Comparison of ENCODE assay signal across 19 cellular contexts in genomic region chr1:109787845-109788605, GRCh38. TPM values are rescaled to one million over a fixed set of nuclear protein-coding genes. Genes with fewer than 3 reads are reported as not detected.
DNase-seq lines count a peak whose midpoint lies in the region; ATAC-seq, FAIRE-seq and TF ChIP-seq lines count a peak whose summit lies in the region.
"Had no signal": no experiment of that assay in that cellular context is flagged by ENCODE, and none has a peak within 500 bp of the region (broad histone marks: within the 10 kb centered on the region; RNA-seq: fewer than 3 reads in every experiment).

No MANE protein-coding gene starts in this region.

- POLR2A ChIA-PET in HepG2 (lab: Yijun Ruan, JAX): no interaction called here

- H4K20me1 ChIP-seq in HepG2 (ENCODE audit: insufficient read depth, low read length): no peaks in the 10 kb centered on the region

- CTCF ChIA-PET in HepG2 (lab: Yijun Ruan, JAX; ENCODE audit: low intra/inter-chr PET ratio, low total read pairs): no interaction called here

- DNase-seq in right lobe of liver: peak in 2 of 3 donors; percentile 46 to 56
- no peak for DNase-seq in HepG2 (ENCODE audit: low spot score)
- DNase-seq in activated naive CD8-positive, alpha-beta T cell treated with anti-CD3 and anti-CD28 coated beads, Interleukin-2, amount 50 U/mL, for 24 hours: no peak
- DNase-seq in mucosa of descending colon: peak; percentile 21 to 53 (median 49)
- DNase-seq in NCI-H748 (lab: John Stamatoyannopoulos, UW; ENCODE audit: unreplicated experiment): no peak
- DNase-seq in superior temporal gyrus (ENCODE audit: extremely low spot score): no peak
- DNase-seq in stimulated activated CD4-positive, alpha-beta T cell treated with anti-CD3 and anti-CD28 coated beads, Interleukin-2, amount 100 ng/mL, for 48 hours: no peak
- DNase-seq: activated CD4-positive, alpha-beta T cell treated with anti-CD3 and anti-CD28 coated beads for 48 hours; esophagus squamous epithelium; NCI-H2081 treated with DMSO at 0.1 percent for 48 hours; NCI-H82; stimulated activated CD4-positive, alpha-beta T cell treated with anti-CD3 and anti-CD28 coated beads, Interleukin-1b, Interleukin-23, amount 100 ng/mL, for 48 hours had no signal

- H3K9me3 Mint-ChIP-seq in activated naive CD8-positive, alpha-beta T cell treated with anti-CD3 and anti-CD28 coated beads, Interleukin-2, amount 50 U/mL, for 24 hours: no peaks in the 10 kb centered on the region
- H3K9me3 Mint-ChIP-seq: activated naive CD4-positive, alpha-beta T cell treated with anti-CD3 and anti-CD28 coated beads, Interleukin-2, amount 50 U/mL, for 24 hours; memory B cell; stimulated activated memory B cell treated with anti-CD40 and anti-IgM and Interleukin-4, amounts not matched to agents 10 μg/mL and 1 μg/mL and 100 μg/mL, for 72 hours; T-cell had no signal

- H3K36me3 ChIP-seq in right lobe of liver: no peaks in the 10 kb centered on the region
- no peaks in the 10 kb centered on the region for H3K36me3 ChIP-seq in HepG2 (replicated peaks in 1 of 2; ENCODE audit: control insufficient read depth in 1 of 2, insufficient read depth in 2 of 2, low read length in 2 of 2)
- H3K36me3 ChIP-seq in mucosa of descending colon (ENCODE audit: low read depth): no peaks in the 10 kb centered on the region
- H3K36me3 ChIP-seq: esophagus squamous epithelium had no signal

- TF ChIP-seq POLR2A in right lobe of liver (IDR thresholded peaks at IDR 0.05) (no peak), HepG2 (IDR thresholded peaks at IDR 0.05; ENCODE audit: insufficient read depth in 1 of 2, low read depth in 2 of 2, low read length in 2 of 2) (no peak)

- ATAC-seq in right lobe of liver: no peak
- no peak for ATAC-seq in HepG2
- no peak for ATAC-seq in activated naive CD8-positive, alpha-beta T cell treated with anti-CD3 and anti-CD28 coated beads, Interleukin-2, amount 50 U/mL, for 24 hours
- no peak for ATAC-seq in mucosa of descending colon
- ATAC-seq in GM21619 (IDR thresholded peaks at IDR 0.05; ENCODE audit: unreplicated experiment): no peak
- ATAC-seq: stimulated activated memory B cell treated with anti-CD40 and anti-IgM and Interleukin-4, amounts not matched to agents 10 μg/mL and 1 μg/mL and 100 μg/mL, for 72 hours; T-cell had no signal

- H3K4me1 Mint-ChIP-seq in activated naive CD8-positive, alpha-beta T cell treated with anti-CD3 and anti-CD28 coated beads, Interleukin-2, amount 50 U/mL, for 24 hours: peaks cover 38% of the 10 kb centered on the region

- no peak overlapping the region for H2AFZ ChIP-seq in HepG2 (ENCODE audit: low read length)
- H2AFZ ChIP-seq: GM23248 had no signal

- in situ Hi-C loops in HepG2 (cut with HindIII; ENCODE audit: extremely low pct_ligation_motif_present, low pct_unique_long_range_greater_than_20kb): no loop called here

- no peak overlapping the region for H3K4me3 Mint-ChIP-seq in activated naive CD8-positive, alpha-beta T cell treated with anti-CD3 and anti-CD28 coated beads, Interleukin-2, amount 50 U/mL, for 24 hours
- H3K4me3 Mint-ChIP-seq: activated naive CD4-positive, alpha-beta T cell treated with anti-CD3 and anti-CD28 coated beads, Interleukin-2, amount 50 U/mL, for 24 hours; memory B cell; stimulated activated memory B cell treated with anti-CD40 and anti-IgM and Interleukin-4, amounts not matched to agents 10 μg/mL and 1 μg/mL and 100 μg/mL, for 72 hours; T-cell had no signal

- H3K4me3 ChIP-seq in right lobe of liver (no peak overlapping the region), HepG2 (replicated peaks in 1 of 3; ENCODE audit: insufficient read depth in 1 of 3, low read depth in 2 of 3, low read length in 3 of 3) (no peak overlapping the region), mucosa of descending colon (no peak overlapping the region)
- H3K4me3 ChIP-seq: esophagus squamous epithelium, GM23248 had no signal

- H3K9me3 ChIP-seq in right lobe of liver (no peaks in the 10 kb centered on the region), HepG2 (ENCODE audit: low read length) (no peaks in the 10 kb centered on the region), mucosa of descending colon (no peaks in the 10 kb centered on the region)
- H3K9me3 ChIP-seq: esophagus squamous epithelium had no signal

- H3K27me3 ChIP-seq in right lobe of liver: no peaks in the 10 kb centered on the region
- H3K27me3 ChIP-seq in HepG2 (ENCODE audit: control insufficient read depth in 1 of 2, insufficient read depth in 2 of 2, low read length in 2 of 2): peaks cover 0 to 3% of the 10 kb centered on the region in 2 experiments; a peak in 3 of 5 replicates
- H3K27me3 ChIP-seq: esophagus squamous epithelium had no signal

- no peaks in the 10 kb centered on the region for H3K27me3 Mint-ChIP-seq in activated naive CD8-positive, alpha-beta T cell treated with anti-CD3 and anti-CD28 coated beads, Interleukin-2, amount 50 U/mL, for 24 hours
- H3K27me3 Mint-ChIP-seq: activated naive CD4-positive, alpha-beta T cell treated with anti-CD3 and anti-CD28 coated beads, Interleukin-2, amount 50 U/mL, for 24 hours; stimulated activated memory B cell treated with anti-CD40 and anti-IgM and Interleukin-4, amounts not matched to agents 10 μg/mL and 1 μg/mL and 100 μg/mL, for 72 hours; T-cell had no signal

- H3K27ac Mint-ChIP-seq in activated naive CD8-positive, alpha-beta T cell treated with anti-CD3 and anti-CD28 coated beads, Interleukin-2, amount 50 U/mL, for 24 hours: peak overlapping the region; percentile 11
- H3K27ac Mint-ChIP-seq: activated naive CD4-positive, alpha-beta T cell treated with anti-CD3 and anti-CD28 coated beads, Interleukin-2, amount 50 U/mL, for 24 hours; memory B cell; stimulated activated memory B cell treated with anti-CD40 and anti-IgM and Interleukin-4, amounts not matched to agents 10 μg/mL and 1 μg/mL and 100 μg/mL, for 72 hours had no signal

- H3K4me1 ChIP-seq in right lobe of liver (peaks cover 0 to 18% (median 0%) of the 10 kb centered on the region in 4 donors), HepG2 (ENCODE audit: insufficient read depth, low read length) (peaks cover 60% of the 10 kb centered on the region), mucosa of descending colon (ENCODE audit: low read depth) (peaks cover 43% of the 10 kb centered on the region)

- H3K4me2 ChIP-seq in HepG2 (ENCODE audit: low read depth, low read length): no peak overlapping the region

- intact Hi-C loops in right lobe of liver (cut with DNase I): no loop called here
- intact Hi-C loops in HepG2 (cut with micrococcal nuclease; ENCODE audit: unreplicated experiment): no loop called here
- intact Hi-C loops in mucosa of descending colon (cut with DNase I, micrococcal nuclease): no loop called here

- no peak for TF ChIP-seq EP300 in HepG2 (IDR thresholded peaks at IDR 0.05; ENCODE audit: low read depth in 2 of 2, low read length in 2 of 2)
- no peak for TF ChIP-seq EP300 in HepG2 (CRISPR knock-in tag; IDR thresholded peaks at IDR 0.05; ENCODE audit: borderline replicate concordance)

- WGBS in right lobe of liver (ENCODE audit: insufficient coverage, low coverage, low lambda C conversion rate, missing lambda C conversion rate): no CpG with 5 or more reads among the region's 19 CpGs
- WGBS in HepG2 (ENCODE audit: low lambda C conversion rate): 73% methylated on average over 19 of the region's 19 CpGs

- TF ChIP-seq CTCF in right lobe of liver (IDR thresholded peaks at IDR 0.05): no peak
- no peak for TF ChIP-seq CTCF in HepG2 (CRISPR knock-in tag; IDR thresholded peaks at IDR 0.05)
- TF ChIP-seq CTCF in mucosa of descending colon (IDR thresholded peaks at IDR 0.05): no peak

- no peak for FAIRE-seq in HepG2 (lab: Jason Lieb, UNC)
- FAIRE-seq: GM19239 had no signal

- BruUV-seq in HepG2 (replicated peaks; lab: Mats Ljungman, UMichigan): no TSS peak

- no peak overlapping the region for H3K9ac ChIP-seq in HepG2 (ENCODE audit: insufficient read depth, low read depth, low read length)
- H3K9ac ChIP-seq: GM23248 had no signal

- no peaks in the 10 kb centered on the region for H3K36me3 Mint-ChIP-seq in activated naive CD8-positive, alpha-beta T cell treated with anti-CD3 and anti-CD28 coated beads, Interleukin-2, amount 50 U/mL, for 24 hours (ENCODE audit: low read depth)
- H3K36me3 Mint-ChIP-seq: activated naive CD4-positive, alpha-beta T cell treated with anti-CD3 and anti-CD28 coated beads, Interleukin-2, amount 50 U/mL, for 24 hours; memory B cell; stimulated activated memory B cell treated with anti-CD40 and anti-IgM and Interleukin-4, amounts not matched to agents 10 μg/mL and 1 μg/mL and 100 μg/mL, for 72 hours; T-cell had no signal

- TF ChIP-seq RAD21 in HepG2 (CRISPR knock-in tag; IDR thresholded peaks at IDR 0.05): no peak

- no peaks in the 10 kb centered on the region for H3K79me2 ChIP-seq in HepG2 (ENCODE audit: insufficient read depth, low read length)

- H3K27ac ChIP-seq in right lobe of liver: no peak overlapping the region
- no peak overlapping the region for H3K27ac ChIP-seq in HepG2 (ENCODE audit: extremely low read length, insufficient read depth, low read length)
- H3K27ac ChIP-seq: GM23248 had no signal

RNA-seq across cellular contexts. Expression of gene EPS8L3, which starts 24.3 kb away (rescaled TPM):
- total RNA-seq in right lobe of liver (1 to 10 TPM in 3 of 6 experiments, not detected in 3; 3.2 to 4.7 (median 3.3) TPM), HepG2 (2016; rRNA removed; fragmentation: Illumina TruSeq; extraction: Trizol) (7.6 and 18.2 TPM in 2 replicates), mucosa of descending colon (100 to 1,000 TPM; 211 to 539 (median 356) TPM)
- 3.1 and 3.5 TPM in 2 replicates for total RNA-seq in HepG2 (2016; cell fraction: cytosol; rRNA removed; fragmentation: Illumina TruSeq; extraction: Trizol; ENCODE audit: low read depth)
- total RNA-seq in HepG2 (2016; cell fraction: insoluble cytoplasmic fraction; rRNA removed; fragmentation: Illumina TruSeq; extraction: Trizol): 6.3 and 18.1 TPM in 2 replicates
- 4.6 and 5.1 TPM in 2 replicates for total RNA-seq in HepG2 (2016; cell fraction: membrane; rRNA removed; fragmentation: Illumina TruSeq; extraction: Trizol)
- total RNA-seq in HepG2 (2016; cell fraction: nucleus; rRNA removed; fragmentation: Illumina TruSeq; extraction: Trizol): 21.5 and 27.6 TPM in 2 replicates
- polyA plus RNA-seq in HepG2 (2011; rRNA removed): 106 and 127 TPM in 2 replicates
- polyA plus RNA-seq in HepG2 (2011; cell fraction: cytosol; rRNA removed): 24.6 and 30.4 TPM in 2 replicates
- polyA plus RNA-seq in HepG2 (2011; cell fraction: nucleus; rRNA removed): 854 and 1,047 TPM in 2 replicates
- polyA plus RNA-seq in HepG2 (2012): 79.1 and 95.8 TPM in 2 replicates
- polyA plus RNA-seq in HepG2 (2016; cell fraction: cytosol; fragmentation: Illumina TruSeq; extraction: Trizol; ENCODE audit: low read depth): 3.0 and 3.7 TPM in 2 replicates
- polyA plus RNA-seq in HepG2 (2016; cell fraction: insoluble cytoplasmic fraction; fragmentation: Illumina TruSeq; extraction: Trizol; ENCODE audit: low read depth): 11.9 and 13.8 TPM in 2 replicates
- polyA plus RNA-seq in HepG2 (2016; cell fraction: membrane; fragmentation: Illumina TruSeq; extraction: Trizol; ENCODE audit: low read depth): 4.6 and 5.0 TPM in 2 replicates
- polyA plus RNA-seq in HepG2 (2016; cell fraction: nucleus; fragmentation: Illumina TruSeq; extraction: Trizol; ENCODE audit: insufficient read depth, low read depth): 139 and 140 TPM in 2 replicates
- 2.2 and 43.5 TPM in 2 replicates for polyA minus RNA-seq in HepG2 (2011; rRNA and poly(A)+ RNA removed; ENCODE audit: low replicate concordance)
- 15.7 and 17.0 TPM in 2 replicates for polyA minus RNA-seq in HepG2 (2011; cell fraction: cytosol; rRNA and poly(A)+ RNA removed)
- 107 and 127 TPM in 2 replicates for polyA minus RNA-seq in HepG2 (2011; cell fraction: nucleus; rRNA and poly(A)+ RNA removed)
- total RNA-seq: GM23248 had no signal
- polyA plus RNA-seq: GM23248 had no signal

RNA-seq across cellular contexts. Expression of gene GSTM3, which starts 47.2 kb away (rescaled TPM):
- total RNA-seq in right lobe of liver: 10 to 100 TPM in 3 of 6 experiments, 1 to 10 TPM in 3; 1.2 to 19.2 (median 10.6) TPM
- 127 and 150 TPM in 2 replicates for total RNA-seq in HepG2 (2016; rRNA removed; fragmentation: Illumina TruSeq; extraction: Trizol)
- 35.2 and 40.3 TPM in 2 replicates for total RNA-seq in HepG2 (2016; cell fraction: cytosol; rRNA removed; fragmentation: Illumina TruSeq; extraction: Trizol; ENCODE audit: low read depth)
- 127 and 162 TPM in 2 replicates for total RNA-seq in HepG2 (2016; cell fraction: insoluble cytoplasmic fraction; rRNA removed; fragmentation: Illumina TruSeq; extraction: Trizol)
- total RNA-seq in HepG2 (2016; cell fraction: membrane; rRNA removed; fragmentation: Illumina TruSeq; extraction: Trizol): 35.2 and 39.0 TPM in 2 replicates
- total RNA-seq in HepG2 (2016; cell fraction: nucleus; rRNA removed; fragmentation: Illumina TruSeq; extraction: Trizol): 49.3 and 64.9 TPM in 2 replicates
- polyA plus RNA-seq in HepG2 (2011; rRNA removed): 124 and 142 TPM in 2 replicates
- polyA plus RNA-seq in HepG2 (2011; cell fraction: cytosol; rRNA removed): 105 and 126 TPM in 2 replicates
- polyA plus RNA-seq in HepG2 (2011; cell fraction: nucleus; rRNA removed): 39.2 and 41.5 TPM in 2 replicates
- 102 and 104 TPM in 2 replicates for polyA plus RNA-seq in HepG2 (2012)
- polyA plus RNA-seq in HepG2 (2016; cell fraction: cytosol; fragmentation: Illumina TruSeq; extraction: Trizol; ENCODE audit: low read depth): 37.0 and 38.1 TPM in 2 replicates
- polyA plus RNA-seq in HepG2 (2016; cell fraction: insoluble cytoplasmic fraction; fragmentation: Illumina TruSeq; extraction: Trizol; ENCODE audit: low read depth): 128 and 138 TPM in 2 replicates
- polyA plus RNA-seq in HepG2 (2016; cell fraction: membrane; fragmentation: Illumina TruSeq; extraction: Trizol; ENCODE audit: low read depth): 28.9 and 29.1 TPM in 2 replicates
- polyA plus RNA-seq in HepG2 (2016; cell fraction: nucleus; fragmentation: Illumina TruSeq; extraction: Trizol; ENCODE audit: insufficient read depth, low read depth): 66.5 and 79.1 TPM in 2 replicates
- polyA minus RNA-seq in HepG2 (2011; rRNA and poly(A)+ RNA removed; ENCODE audit: low replicate concordance): 34.6 and 95.6 TPM in 2 replicates
- 31.6 and 39.1 TPM in 2 replicates for polyA minus RNA-seq in HepG2 (2011; cell fraction: cytosol; rRNA and poly(A)+ RNA removed)
- 15.7 and 24.2 TPM in 2 replicates for polyA minus RNA-seq in HepG2 (2011; cell fraction: nucleus; rRNA and poly(A)+ RNA removed)
- 10 to 100 TPM in 2 of 3 donors, 1 to 10 TPM in 1; 4.9 to 84.8 (median 12.4) TPM for total RNA-seq in mucosa of descending colon

Comparison
In these comparisons a context has a peak if more than half of its experiments do, and no peak if none do; other contexts are left out.
1. DNase-seq: peak in right lobe of liver (2 of 3) and mucosa of descending colon (3 of 3); none in HepG2 (single experiment), activated naive CD8-positive, alpha-beta T cell treated with anti-CD3 and anti-CD28 coated beads, Interleukin-2, amount 50 U/mL, for 24 hours (single experiment), NCI-H748 (single experiment), superior temporal gyrus (single experiment) and stimulated activated CD4-positive, alpha-beta T cell treated with anti-CD3 and anti-CD28 coated beads, Interleukin-2, amount 100 ng/mL, for 48 hours (0 of 2).
2. RNA of gene EPS8L3, which starts 24.3 kb away (total RNA-seq): 211 to 539 TPM in mucosa of descending colon; 3.1 to 27.6 TPM in HepG2 and 3.2 to 4.7 TPM in right lobe of liver; every median in the first group is over 4 times any median in the second.